In genomic region chr5:170681013-170681433, GRCh38 we compare ENCODE assay signal across 8 cellular contexts.
DNase-seq lines count a peak whose midpoint lies in the region; ATAC-seq and TF ChIP-seq lines count a peak whose summit lies in the region.

No MANE protein-coding gene starts in this region.

- peaks cover 0 to 1% (median 0%) of the 10 kb centered on the region in 6 donors for H3K9me3 Mint-ChIP-seq in immature natural killer cell

- peak overlapping the region in 2 of 5 donors; percentile 34 to 39 for H3K4me3 Mint-ChIP-seq in immature natural killer cell

- ATAC-seq in GM19438 (IDR thresholded peaks at IDR 0.05; ENCODE audit: low read depth, unreplicated experiment), result peak; percentile 88

- peak; percentile 38 for DNase-seq in AG08396 (ENCODE audit: low spot score)
- DNase-seq in activated naive CD4-positive, alpha-beta T cell treated with anti-CD3 and anti-CD28 coated beads, Interleukin-2, amount 50 U/mL, for 16 hours, result peak; percentile 20
- peak; percentile 5 to 14 (median 7) for DNase-seq in immature natural killer cell
- peak; percentile 16 for DNase-seq in stimulated activated CD8-positive, alpha-beta memory T cell treated with anti-CD3 and anti-CD28 coated beads, Interleukin-4, amount 100 ng/mL, for 24 hours (ENCODE audit: low read depth)
- DNase-seq in NCI-H2107 treated with DMSO at 0.1 percent for 48 hours (lab: John Stamatoyannopoulos, UW; ENCODE audit: unreplicated experiment), result no peak
- DNase-seq in NK-92 (lab: John Stamatoyannopoulos, UW; ENCODE audit: unreplicated experiment), result no peak

- peaks cover 7 to 11% of the 10 kb centered on the region in 2 donors for H3K4me1 Mint-ChIP-seq in immature natural killer cell

- no peak overlapping the region for H3K27ac Mint-ChIP-seq in immature natural killer cell

- no peak for TF ChIP-seq RAD21 in Ishikawa (IDR thresholded peaks at IDR 0.05; ENCODE audit: low read depth)

- H3K27me3 Mint-ChIP-seq in immature natural killer cell (ENCODE audit: low read depth in 3 of 3), result peaks cover 9 to 22% (median 11%) of the 10 kb centered on the region in 3 donors

- H3K36me3 Mint-ChIP-seq in immature natural killer cell, result no peaks in the 10 kb centered on the region

- TF ChIP-seq EP300 in Ishikawa (IDR thresholded peaks at IDR 0.05; ENCODE audit: borderline replicate concordance), result no peak

TF ChIP-seq in Ishikawa, 13 proteins besides CTCF, POLR2A, EP300 and RAD21:
- TF ChIP-seq REST (IDR thresholded peaks at IDR 0.05; ENCODE audit: low read depth) (peak; percentile 99), TAF1 (IDR thresholded peaks at IDR 0.05; ENCODE audit: low read depth) (no peak), MAX (IDR thresholded peaks at IDR 0.05) (peak; percentile 84), CREB1 (IDR thresholded peaks at IDR 0.05; ENCODE audit: low read depth) (no peak), CEBPB (IDR thresholded peaks at IDR 0.05) (no peak)

Comparison
In these comparisons a context has a peak if more than half of its experiments do, and no peak if none do; other contexts are left out.
1. DNase-seq: peak in AG08396 (single experiment), activated naive CD4-positive, alpha-beta T cell treated with anti-CD3 and anti-CD28 coated beads, Interleukin-2, amount 50 U/mL, for 16 hours (single experiment), immature natural killer cell (3 of 3) and stimulated activated CD8-positive, alpha-beta memory T cell treated with anti-CD3 and anti-CD28 coated beads, Interleukin-4, amount 100 ng/mL, for 24 hours (single experiment); none in NCI-H2107 treated with DMSO at 0.1 percent for 48 hours (single experiment) and NK-92 (single experiment).